Comparison of ENCODE assay signal across 8 cellular contexts in genomic region chr1:160664573-160665051, GRCh38. TPM values are rescaled to one million over a fixed set of nuclear protein-coding genes. Genes with fewer than 3 reads are reported as not detected.
DNase-seq lines count a peak whose midpoint lies in the region; ATAC-seq, FAIRE-seq and TF ChIP-seq lines count a peak whose summit lies in the region.

No MANE protein-coding gene starts in this region.

- no peaks in the 10 kb centered on the region for H3K27me3 ChIP-seq in small intestine (ENCODE audit: control insufficient read depth in 2 of 2, insufficient read depth in 2 of 2, low read length in 2 of 2)
- H3K27me3 ChIP-seq in suprapubic skin = no peaks in the 10 kb centered on the region

- TF ChIP-seq EP300 in suprapubic skin (IDR thresholded peaks at IDR 0.05) = no peak

- H3K36me3 ChIP-seq in OCI-LY7 (ENCODE audit: insufficient read depth, low read length) = peaks cover 11% of the 10 kb centered on the region
- no peaks in the 10 kb centered on the region for H3K36me3 ChIP-seq in small intestine (ENCODE audit: control insufficient read depth in 2 of 2, insufficient read depth in 2 of 2, low read length in 2 of 2)
- H3K36me3 ChIP-seq in suprapubic skin = no peaks in the 10 kb centered on the region

- WGBS in small intestine, 3 donors = 41 to 47% (median 44%) methylated on average over 3 of the region's 3 CpGs
- 66% methylated on average over 3 of the region's 3 CpGs for WGBS in suprapubic skin

- POLR2A ChIA-PET in OCI-LY7 (lab: Charles Lee) = interaction anchor here (0.7 to 2.4 kb wide), 4 partner anchors 8 to 11 kb away, joined by 3 to 10 read pairs (median 6); no protein-coding TSS in a partner anchor

- peak overlapping the region; percentile 70 for H3K4me3 Mint-ChIP-seq in activated CD8-positive, alpha-beta memory T cell treated with anti-CD3 and anti-CD28 coated beads, Interleukin-2, amount 10 ng/mL, durations not matched to agents 7 days and 5 days

- H3K27me3 Mint-ChIP-seq in activated CD8-positive, alpha-beta memory T cell treated with anti-CD3 and anti-CD28 coated beads, Interleukin-2, amount 10 ng/mL, durations not matched to agents 7 days and 5 days = no peaks in the 10 kb centered on the region

- H3K27ac Mint-ChIP-seq in activated CD8-positive, alpha-beta memory T cell treated with anti-CD3 and anti-CD28 coated beads, Interleukin-2, amount 10 ng/mL, durations not matched to agents 7 days and 5 days = peak overlapping the region; percentile 93

- FAIRE-seq in small intestine (lab: Jason Lieb, UNC) = no peak

- H3K4me2 ChIP-seq in OCI-LY7 (ENCODE audit: low read length) = peak overlapping the region; percentile 59

- CTCF ChIA-PET in activated CD8-positive, alpha-beta memory T cell treated with anti-CD3 and anti-CD28 coated beads, Interleukin-2, amount 10 ng/mL, durations not matched to agents 7 days and 5 days (lab: Charles Lee) = interaction anchor here (0.6 to 3.5 kb wide), 16 partner anchors 10 to 198 kb away, joined by 3 to 27 read pairs (median 4); partner anchors contain the start of genes CD244 and SLAMF1
- CTCF ChIA-PET in OCI-LY7 (lab: Charles Lee; ENCODE audit: unreplicated experiment) = interaction anchor here (0.9 to 1.1 kb wide), 2 partner anchors 11 kb away, joined by 3 to 4 read pairs; no protein-coding TSS in a partner anchor

- BruUV-seq in OCI-LY7 (replicated peaks; lab: Mats Ljungman, UMichigan) = no TSS peak

- peaks cover 43% of the 10 kb centered on the region for H3K4me1 ChIP-seq in OCI-LY7 (ENCODE audit: insufficient read depth, low read length, poor library complexity, severe bottlenecking)
- H3K4me1 ChIP-seq in small intestine (ENCODE audit: control insufficient read depth in 2 of 2, insufficient read depth in 1 of 2, low read depth in 1 of 2, low read length in 1 of 2) = peaks cover 0 to 1% of the 10 kb centered on the region in 2 donors
- no peaks in the 10 kb centered on the region for H3K4me1 ChIP-seq in suprapubic skin

- intact Hi-C loops in OCI-LY7 (cut with micrococcal nuclease; ENCODE audit: unreplicated experiment) = no loop called here

- H3K9me2 ChIP-seq in OCI-LY7 (ENCODE audit: insufficient read depth, low read length) = no peaks in the 10 kb centered on the region

- no peak for TF ChIP-seq POLR2A in suprapubic skin (IDR thresholded peaks at IDR 0.05)

- peak overlapping the region; percentile 53; the same call in 1 of the 2 replicates for H2AFZ ChIP-seq in OCI-LY7 (ENCODE audit: low read length)

- DNase-seq in activated CD8-positive, alpha-beta memory T cell treated with anti-CD3 and anti-CD28 coated beads, Interleukin-2, amount 10 ng/mL, durations not matched to agents 7 days and 5 days = peak; percentile 75
- DNase-seq in activated CD8-positive, alpha-beta memory T cell treated with anti-CD3 and anti-CD28 coated beads, Interleukin-2, amount 50 U/mL, for 48 hours = no peak
- peak; percentile 54 for DNase-seq in OCI-LY7 (ENCODE audit: low spot score)
- DNase-seq in small intestine = peak; percentile 57
- no peak for DNase-seq in occipital lobe (lab: John Stamatoyannopoulos, UW)
- no peak for DNase-seq in cortex of kidney (lab: John Stamatoyannopoulos, UW)
- no peak for DNase-seq in suprapubic skin (ENCODE audit: low spot score in 2 of 2)

- H3K27ac ChIP-seq in OCI-LY7 (ENCODE audit: low read depth, low read length, poor library complexity, severe bottlenecking) (peak overlapping the region; percentile 33), small intestine (ENCODE audit: low read depth in 1 of 2, low read length in 1 of 2) (peak overlapping the region in 1 of 2 donors; percentile 45), suprapubic skin (no peak overlapping the region)

- peaks cover 71% of the 10 kb centered on the region for H3K4me1 Mint-ChIP-seq in activated CD8-positive, alpha-beta memory T cell treated with anti-CD3 and anti-CD28 coated beads, Interleukin-2, amount 10 ng/mL, durations not matched to agents 7 days and 5 days

- H3K9me3 ChIP-seq in OCI-LY7 (ENCODE audit: low read length) (peaks cover 28% of the 10 kb centered on the region), small intestine (ENCODE audit: control insufficient read depth, low read depth) (no peaks in the 10 kb centered on the region), suprapubic skin (no peaks in the 10 kb centered on the region)

- ATAC-seq in activated CD8-positive, alpha-beta memory T cell treated with anti-CD3 and anti-CD28 coated beads, Interleukin-2, amount 10 ng/mL, durations not matched to agents 7 days and 5 days = peak; percentile 83
- peak; percentile 79 for ATAC-seq in HG02588 (IDR thresholded peaks at IDR 0.05; ENCODE audit: unreplicated experiment)

- H4K20me1 ChIP-seq in OCI-LY7 (ENCODE audit: insufficient read depth, low read length) = no peaks in the 10 kb centered on the region

- no peaks in the 10 kb centered on the region for H3K79me2 ChIP-seq in OCI-LY7 (ENCODE audit: insufficient read depth, low read depth, low read length)

- peaks cover 18% of the 10 kb centered on the region for H3K9me3 Mint-ChIP-seq in activated CD8-positive, alpha-beta memory T cell treated with anti-CD3 and anti-CD28 coated beads, Interleukin-2, amount 10 ng/mL, durations not matched to agents 7 days and 5 days (ENCODE audit: low read depth)

- peaks cover 47% of the 10 kb centered on the region for H3K36me3 Mint-ChIP-seq in activated CD8-positive, alpha-beta memory T cell treated with anti-CD3 and anti-CD28 coated beads, Interleukin-2, amount 10 ng/mL, durations not matched to agents 7 days and 5 days

- H3K4me3 ChIP-seq in OCI-LY7 (ENCODE audit: low read depth, low read length, poor library complexity, severe bottlenecking) (peak overlapping the region; percentile 16), small intestine (ENCODE audit: low read depth in 1 of 2, low read length in 2 of 2) (no peak overlapping the region), suprapubic skin (no peak overlapping the region)

- no peak for TF ChIP-seq CTCF in OCI-LY7 (conservative IDR thresholded peaks at IDR 0.05; ENCODE audit: low read length)
- no peak for TF ChIP-seq CTCF in suprapubic skin (IDR thresholded peaks at IDR 0.05)

RNA-seq across cellular contexts. Expression of gene SLAMF1, which starts 17.8 kb away (rescaled TPM):
- 100 to 1,000 TPM in 1 of 2 experiments, 10 to 100 TPM in 1; 59.3 to 105 TPM for total RNA-seq in activated CD8-positive, alpha-beta memory T cell treated with anti-CD3 and anti-CD28 coated beads, Interleukin-2, amount 10 ng/mL, durations not matched to agents 7 days and 5 days
- total RNA-seq in OCI-LY7 (2014; rRNA removed; shearing (Covaris generic)) = 0.32 and 0.36 TPM in 2 replicates
- total RNA-seq in OCI-LY7 (2022) (0.42 and 0.72 TPM in 2 replicates), occipital lobe (not detected), suprapubic skin (not detected)
- 1 to 10 TPM in 1 of 3 donors, under 1 TPM in 2; 0.22 to 1.4 (median 0.46) TPM for polyA plus RNA-seq in small intestine

RNA-seq across cellular contexts. Expression of gene CD48, which starts 47.0 kb away (rescaled TPM):
- total RNA-seq in activated CD8-positive, alpha-beta memory T cell treated with anti-CD3 and anti-CD28 coated beads, Interleukin-2, amount 10 ng/mL, durations not matched to agents 7 days and 5 days = 100 to 1,000 TPM; 304 to 332 TPM
- total RNA-seq in OCI-LY7 (2014; rRNA removed; shearing (Covaris generic)) = 131 and 150 TPM in 2 replicates
- total RNA-seq in OCI-LY7 (2022) (131 and 149 TPM in 2 replicates), occipital lobe (1.1 TPM), suprapubic skin (1 to 10 TPM in 2 of 4 donors, under 1 TPM in 1, not detected in 1; 0.60 to 1.6 (median 1.0) TPM)
- polyA plus RNA-seq in small intestine = 10 to 100 TPM in 2 of 3 donors, 1 to 10 TPM in 1; 5.6 to 28.6 (median 12.2) TPM

Comparison
In these comparisons a context has a peak if more than half of its experiments do, and no peak if none do; other contexts are left out.
1. DNase-seq: peak in activated CD8-positive, alpha-beta memory T cell treated with anti-CD3 and anti-CD28 coated beads, Interleukin-2, amount 10 ng/mL, durations not matched to agents 7 days and 5 days (single experiment), OCI-LY7 (single experiment) and small intestine (single experiment); none in activated CD8-positive, alpha-beta memory T cell treated with anti-CD3 and anti-CD28 coated beads, Interleukin-2, amount 50 U/mL, for 48 hours (single experiment), occipital lobe (single experiment), cortex of kidney (single experiment) and suprapubic skin (0 of 2).
2. RNA of gene SLAMF1, which starts 17.8 kb away (total RNA-seq): 59.3 to 105 TPM in activated CD8-positive, alpha-beta memory T cell treated with anti-CD3 and anti-CD28 coated beads, Interleukin-2, amount 10 ng/mL, durations not matched to agents 7 days and 5 days; 0.32 to 0.72 TPM in OCI-LY7, not detected in suprapubic skin and not detected in occipital lobe (single experiment); every median in the first group is over 10 times any median in the second.
3. RNA of gene CD48, which starts 47.0 kb away (total RNA-seq): 304 to 332 TPM in activated CD8-positive, alpha-beta memory T cell treated with anti-CD3 and anti-CD28 coated beads, Interleukin-2, amount 10 ng/mL, durations not matched to agents 7 days and 5 days and 131 to 150 TPM in OCI-LY7; 1.1 TPM in occipital lobe (single experiment) and 0.60 to 1.6 TPM in suprapubic skin; every median in the first group is over 10 times any median in the second.